Comparison of ENCODE assay signal across 8 cellular contexts in genomic region chr15:91853968-91854943, GRCh38. TPM values are rescaled to one million over a fixed set of nuclear protein-coding genes. Genes with fewer than 3 reads are reported as not detected.
DNase-seq lines count a peak whose midpoint lies in the region; ATAC-seq and TF ChIP-seq lines count a peak whose summit lies in the region.

No MANE protein-coding gene starts in this region.

- TF ChIP-seq CTCF in fibroblast of the aortic adventitia (IDR thresholded peaks at IDR 0.05; ENCODE audit: insufficient read depth, low read length), result peak; percentile 12
- no peak for TF ChIP-seq CTCF in natural killer cell (IDR thresholded peaks at IDR 0.05)
- TF ChIP-seq CTCF in transverse colon (IDR thresholded peaks at IDR 0.05), result peak in 2 of 5 experiments; percentile 19 to 27

- ATAC-seq in GM18498 (IDR thresholded peaks at IDR 0.05; ENCODE audit: unreplicated experiment), result peak; percentile 19
- ATAC-seq in natural killer cell, result peak; percentile 23 to 40 (median 28)
- no peak for ATAC-seq in GM18858 (IDR thresholded peaks at IDR 0.05; ENCODE audit: unreplicated experiment)

- 7 to 8% methylated on average over 2 to 41 of the region's 66 CpGs for WGBS in transverse colon (ENCODE audit: low coverage in 1 of 2), 2 donors

- H3K36me3 Mint-ChIP-seq in activated T-helper 2 cell treated with anti-CD3 and anti-CD28 coated beads, Interferon-gamma antibody, Interleukin-2, Interleukin-4, amounts not matched to agents 10 μg/mL and 5 μg/mL and 100 μg/mL, durations not matched to agents 14 hours and 24 hours and 36 hours (ENCODE audit: low read depth), result peaks cover 15% of the 10 kb centered on the region
- H3K36me3 Mint-ChIP-seq in natural killer cell, result no peaks in the 10 kb centered on the region

- DNase-seq in NT2/D1 (ENCODE audit: low read depth, low spot score), result peak; percentile 18
- peak; percentile 44 for DNase-seq in activated T-helper 2 cell treated with anti-CD3 and anti-CD28 coated beads, Interferon-gamma antibody, Interleukin-2, Interleukin-4, amounts not matched to agents 10 μg/mL and 5 μg/mL and 100 μg/mL, durations not matched to agents 14 hours and 24 hours and 36 hours (ENCODE audit: low spot score)
- DNase-seq in fibroblast of the aortic adventitia (ENCODE audit: low read depth), result no peak
- DNase-seq in natural killer cell, result peak; percentile 55
- DNase-seq in transverse colon, result peak; percentile 57
- no peak for DNase-seq in glomerular visceral epithelial cell (ENCODE audit: extremely low spot score)

- H3K9ac ChIP-seq in NT2/D1 (ENCODE audit: insufficient read length, low read depth), result peak overlapping the region; percentile 74

- H3K4me3 Mint-ChIP-seq in activated T-helper 2 cell treated with anti-CD3 and anti-CD28 coated beads, Interferon-gamma antibody, Interleukin-2, Interleukin-4, amounts not matched to agents 10 μg/mL and 5 μg/mL and 100 μg/mL, durations not matched to agents 14 hours and 24 hours and 36 hours (ENCODE audit: low read depth), result peak overlapping the region; percentile 84
- peak overlapping the region; percentile 89 for H3K4me3 Mint-ChIP-seq in natural killer cell

- H3K27ac Mint-ChIP-seq in activated T-helper 2 cell treated with anti-CD3 and anti-CD28 coated beads, Interferon-gamma antibody, Interleukin-2, Interleukin-4, amounts not matched to agents 10 μg/mL and 5 μg/mL and 100 μg/mL, durations not matched to agents 14 hours and 24 hours and 36 hours, result peak overlapping the region; percentile 77
- peak overlapping the region; percentile 88 to 93 for H3K27ac Mint-ChIP-seq in natural killer cell

- H3K9me3 ChIP-seq in NT2/D1 (ENCODE audit: insufficient read depth, low read length) (no peaks in the 10 kb centered on the region), transverse colon (no peaks in the 10 kb centered on the region)

- peaks cover 65% of the 10 kb centered on the region for H3K4me1 Mint-ChIP-seq in activated T-helper 2 cell treated with anti-CD3 and anti-CD28 coated beads, Interferon-gamma antibody, Interleukin-2, Interleukin-4, amounts not matched to agents 10 μg/mL and 5 μg/mL and 100 μg/mL, durations not matched to agents 14 hours and 24 hours and 36 hours (ENCODE audit: low read depth)
- peaks cover 70 to 72% of the 10 kb centered on the region in 2 donors for H3K4me1 Mint-ChIP-seq in natural killer cell

- H3K36me3 ChIP-seq in NT2/D1 (ENCODE audit: insufficient read depth, insufficient read length, low read length) (no peaks in the 10 kb centered on the region), transverse colon (no peaks in the 10 kb centered on the region)

- no peak for TF ChIP-seq POLR2A in transverse colon (IDR thresholded peaks at IDR 0.05)

- no peak for TF ChIP-seq EP300 in transverse colon (IDR thresholded peaks at IDR 0.05; ENCODE audit: low read depth)

- H3K4me3 ChIP-seq in NT2/D1 (ENCODE audit: insufficient read length, low read depth) (peak overlapping the region; percentile 51), fibroblast of the aortic adventitia (ENCODE audit: low read depth, low read length) (peak overlapping the region; percentile 80), transverse colon (peak overlapping the region; percentile 41 to 79 (median 72))

- intact Hi-C loops in activated T-helper 2 cell treated with anti-CD3 and anti-CD28 coated beads, Interferon-gamma antibody, Interleukin-2, Interleukin-4, amounts not matched to agents 10 μg/mL and 5 μg/mL and 100 μg/mL, durations not matched to agents 14 hours and 24 hours and 36 hours (cut with micrococcal nuclease), result loop anchor here (2.0 to 5.0 kb wide), 3 partner anchors 147 to 547 kb away; no protein-coding TSS in a partner anchor
- intact Hi-C loops in natural killer cell (cut with micrococcal nuclease) (loop anchor here (2.0 to 10.0 kb wide), 4 partner anchors 223 to 1619 kb away; partner anchors contain the start of genes CIB1 and GDPGP1), transverse colon (cut with DNase I; ENCODE audit: low total_unique reads) (loop anchor here (2.0 to 10.0 kb wide), 2 partner anchors 221 to 551 kb away; no protein-coding TSS in a partner anchor)

- H3K27me3 Mint-ChIP-seq in activated T-helper 2 cell treated with anti-CD3 and anti-CD28 coated beads, Interferon-gamma antibody, Interleukin-2, Interleukin-4, amounts not matched to agents 10 μg/mL and 5 μg/mL and 100 μg/mL, durations not matched to agents 14 hours and 24 hours and 36 hours (ENCODE audit: low read depth), result peaks cover 4% of the 10 kb centered on the region
- no peaks in the 10 kb centered on the region for H3K27me3 Mint-ChIP-seq in natural killer cell (ENCODE audit: low read depth in 2 of 2)

- peaks cover 4% of the 10 kb centered on the region for H3K9me3 Mint-ChIP-seq in activated T-helper 2 cell treated with anti-CD3 and anti-CD28 coated beads, Interferon-gamma antibody, Interleukin-2, Interleukin-4, amounts not matched to agents 10 μg/mL and 5 μg/mL and 100 μg/mL, durations not matched to agents 14 hours and 24 hours and 36 hours
- no peaks in the 10 kb centered on the region for H3K9me3 Mint-ChIP-seq in natural killer cell

- H3K4me1 ChIP-seq in NT2/D1 (ENCODE audit: insufficient read depth, insufficient read length) (peaks cover 10% of the 10 kb centered on the region), transverse colon (peaks cover 10 to 44% (median 29%) of the 10 kb centered on the region in 4 donors)

- peaks cover 18% of the 10 kb centered on the region for H3K27me3 ChIP-seq in NT2/D1 (ENCODE audit: insufficient read depth, insufficient read length)
- no peaks in the 10 kb centered on the region for H3K27me3 ChIP-seq in transverse colon

- peak overlapping the region; percentile 87 to 92 (median 90) for H3K27ac ChIP-seq in transverse colon

- in situ Hi-C loops in transverse colon (cut with MboI; ENCODE audit: low pct_ligation_motif_present in 1 of 4, low pct_unique_long_range_greater_than_20kb in 1 of 4, low sequenced_read_pairs in 3 of 4), result loop anchor here in 1 of 4 donors (25.0 kb wide), 1 partner anchor 108 kb away; no protein-coding TSS in a partner anchor

RNA-seq across cellular contexts. Expression of gene SLCO3A1, which starts 0.7 kb away (rescaled TPM):
- 26.2 and 26.3 TPM in 2 replicates for total RNA-seq in activated T-helper 2 cell treated with anti-CD3 and anti-CD28 coated beads, Interferon-gamma antibody, Interleukin-2, Interleukin-4, amounts not matched to agents 10 μg/mL and 5 μg/mL and 100 μg/mL, durations not matched to agents 14 hours and 24 hours and 36 hours
- total RNA-seq in fibroblast of the aortic adventitia (ENCODE audit: low replicate concordance) (8.9 and 11.1 TPM in 2 replicates), natural killer cell (10 to 100 TPM; 48.5 to 73.5 (median 68.8) TPM), transverse colon (10 to 100 TPM in 1 of 4 donors, 1 to 10 TPM in 3; 4.4 to 66.2 (median 5.1) TPM)

Comparison
In these comparisons a context has a peak if more than half of its experiments do, and no peak if none do; other contexts are left out.
1. DNase-seq: peak in NT2/D1 (single experiment), activated T-helper 2 cell treated with anti-CD3 and anti-CD28 coated beads, Interferon-gamma antibody, Interleukin-2, Interleukin-4, amounts not matched to agents 10 μg/mL and 5 μg/mL and 100 μg/mL, durations not matched to agents 14 hours and 24 hours and 36 hours (single experiment), natural killer cell (single experiment) and transverse colon (single experiment); none in fibroblast of the aortic adventitia (single experiment) and glomerular visceral epithelial cell (single experiment).
2. Peak in every context shown above with its lines, with median percentiles within 50 percentile points of each other: H3K4me3 ChIP-seq.